Comparison of ENCODE assay signal across 9 cellular contexts in the genomic region with DNA sequence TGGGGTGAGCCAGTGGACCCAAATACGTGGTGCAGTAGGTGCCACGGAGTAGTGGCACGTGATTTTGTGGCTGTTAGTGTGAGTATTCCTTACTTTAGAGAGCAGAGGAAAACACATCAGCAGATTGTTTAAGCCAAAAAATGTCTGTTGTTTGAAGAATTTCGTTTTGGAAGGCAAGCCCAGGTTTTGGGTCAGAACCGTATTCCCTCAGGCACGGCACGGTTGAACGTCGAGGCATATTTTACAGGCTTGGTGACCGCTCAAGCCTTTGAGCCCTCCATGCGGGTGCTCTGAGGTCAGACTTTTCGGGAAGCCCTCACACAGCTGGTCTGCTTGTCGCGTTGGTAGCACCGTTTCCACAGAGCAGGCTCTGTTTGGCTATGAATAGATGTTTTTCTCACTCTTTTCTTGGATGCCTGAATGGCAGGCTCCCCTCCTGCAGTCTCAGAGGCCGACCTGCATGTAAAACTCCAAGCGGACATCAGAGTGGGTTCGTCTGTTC. TPM values are rescaled to one million over a fixed set of nuclear protein-coding genes. Genes with fewer than 3 reads are reported as not detected.
DNase-seq lines count a peak whose midpoint lies in the region; ATAC-seq and TF ChIP-seq lines count a peak whose summit lies in the region.
"Had no signal": no experiment of that assay in that cellular context is flagged by ENCODE, and none has a peak within 500 bp of the region (broad histone marks: within the 10 kb centered on the region; RNA-seq: fewer than 3 reads in every experiment).

No MANE protein-coding gene starts in this region.

- peak in 1 of 2 donors; percentile 46 for ATAC-seq in upper lobe of left lung (ENCODE audit: low FRiP score in 2 of 2)

- H3K4me3 ChIP-seq in coronary artery (peak overlapping the region; percentile 17), muscle layer of colon (ENCODE audit: low read depth in 1 of 2, low read length in 2 of 2) (peak overlapping the region in 1 of 2 donors; percentile 0), upper lobe of left lung (no peak overlapping the region)

- DNase-seq in activated CD4-positive, alpha-beta T cell treated with anti-CD3 and anti-CD28 coated beads, Interleukin-2, amount 10 ng/mL, durations not matched to agents 24 days and 14 days: no peak
- no peak for DNase-seq in activated CD4-positive, alpha-beta T cell treated with anti-CD3 and anti-CD28 coated beads for 48 hours
- DNase-seq in coronary artery (ENCODE audit: low spot score) (peak; percentile 90), upper lobe of left lung (no peak), NCI-H187 (lab: John Stamatoyannopoulos, UW) (no peak), D341Med (ENCODE audit: low spot score) (no peak), NCI-H526 treated with DMSO at 0.1 percent for 48 hours (lab: John Stamatoyannopoulos, UW) (no peak)
- DNase-seq: stimulated activated CD4-positive, alpha-beta T cell treated with anti-CD3 and anti-CD28 coated beads, Interleukin-2, amount 100 ng/mL, for 24 hours had no signal

- 82 to 85% methylated on average over 18 of the region's 18 CpGs for WGBS in upper lobe of left lung, 2 donors

- TF ChIP-seq POLR2A in upper lobe of left lung (IDR thresholded peaks at IDR 0.05): no peak

- no peak for TF ChIP-seq EP300 in upper lobe of left lung (IDR thresholded peaks at IDR 0.05)

- H3K27me3 ChIP-seq in muscle layer of colon (ENCODE audit: control insufficient read depth in 1 of 2, insufficient read depth in 2 of 2, low read length in 2 of 2) (no peaks in the 10 kb centered on the region), upper lobe of left lung (no peaks in the 10 kb centered on the region)

- H3K36me3 Mint-ChIP-seq in activated CD4-positive, alpha-beta T cell treated with anti-CD3 and anti-CD28 coated beads, Interleukin-2, amount 10 ng/mL, durations not matched to agents 24 days and 14 days (ENCODE audit: low read depth): no peaks in the 10 kb centered on the region

- peak overlapping the region; percentile 94 to 97 for H3K27ac ChIP-seq in coronary artery
- peak overlapping the region; percentile 88 for H3K27ac ChIP-seq in muscle layer of colon (ENCODE audit: low read depth, low read length)
- peak overlapping the region; percentile 76 to 87 (median 82) for H3K27ac ChIP-seq in upper lobe of left lung

- no peak overlapping the region for H3K9ac ChIP-seq in muscle layer of colon (ENCODE audit: low read length)

- peaks cover 25% of the 10 kb centered on the region for H3K4me1 Mint-ChIP-seq in activated CD4-positive, alpha-beta T cell treated with anti-CD3 and anti-CD28 coated beads, Interleukin-2, amount 10 ng/mL, durations not matched to agents 24 days and 14 days

- H3K4me1 ChIP-seq in muscle layer of colon (ENCODE audit: insufficient read depth, low read length): peaks cover 71% of the 10 kb centered on the region
- H3K4me1 ChIP-seq in upper lobe of left lung: peaks cover 71 to 78% (median 74%) of the 10 kb centered on the region in 4 donors

- H3K36me3 ChIP-seq in muscle layer of colon (ENCODE audit: insufficient read depth, low read length) (peaks cover 4% of the 10 kb centered on the region), upper lobe of left lung (no peaks in the 10 kb centered on the region)

- no peaks in the 10 kb centered on the region for H3K9me3 ChIP-seq in muscle layer of colon (ENCODE audit: low read length)
- no peaks in the 10 kb centered on the region for H3K9me3 ChIP-seq in upper lobe of left lung

- TF ChIP-seq CTCF in coronary artery (IDR thresholded peaks at IDR 0.05): no peak
- no peak for TF ChIP-seq CTCF in upper lobe of left lung (IDR thresholded peaks at IDR 0.05)

- H3K9me3 Mint-ChIP-seq in activated CD4-positive, alpha-beta T cell treated with anti-CD3 and anti-CD28 coated beads, Interleukin-2, amount 10 ng/mL, durations not matched to agents 24 days and 14 days: no peaks in the 10 kb centered on the region

- intact Hi-C loops in activated CD4-positive, alpha-beta T cell treated with anti-CD3 and anti-CD28 coated beads, Interleukin-2, amount 10 ng/mL, durations not matched to agents 24 days and 14 days (cut with micrococcal nuclease): no loop called here

- H3K27ac Mint-ChIP-seq in activated CD4-positive, alpha-beta T cell treated with anti-CD3 and anti-CD28 coated beads, Interleukin-2, amount 10 ng/mL, durations not matched to agents 24 days and 14 days: peak overlapping the region; percentile 20

- H3K27me3 Mint-ChIP-seq in activated CD4-positive, alpha-beta T cell treated with anti-CD3 and anti-CD28 coated beads, Interleukin-2, amount 10 ng/mL, durations not matched to agents 24 days and 14 days: no peaks in the 10 kb centered on the region

- peak overlapping the region; percentile 28 for H3K4me3 Mint-ChIP-seq in activated CD4-positive, alpha-beta T cell treated with anti-CD3 and anti-CD28 coated beads, Interleukin-2, amount 10 ng/mL, durations not matched to agents 24 days and 14 days

RNA-seq across cellular contexts. Expression of a gene that starts 27.2 kb away (rescaled TPM):
- 26.4 and 32.5 TPM in 2 replicates for total RNA-seq in activated CD4-positive, alpha-beta T cell treated with anti-CD3 and anti-CD28 coated beads, Interleukin-2, amount 10 ng/mL, durations not matched to agents 24 days and 14 days
- 100 to 1,000 TPM in 2 of 6 donors, 10 to 100 TPM in 4; 33.8 to 144 (median 59.7) TPM for total RNA-seq in upper lobe of left lung
